In the genomic region with DNA sequence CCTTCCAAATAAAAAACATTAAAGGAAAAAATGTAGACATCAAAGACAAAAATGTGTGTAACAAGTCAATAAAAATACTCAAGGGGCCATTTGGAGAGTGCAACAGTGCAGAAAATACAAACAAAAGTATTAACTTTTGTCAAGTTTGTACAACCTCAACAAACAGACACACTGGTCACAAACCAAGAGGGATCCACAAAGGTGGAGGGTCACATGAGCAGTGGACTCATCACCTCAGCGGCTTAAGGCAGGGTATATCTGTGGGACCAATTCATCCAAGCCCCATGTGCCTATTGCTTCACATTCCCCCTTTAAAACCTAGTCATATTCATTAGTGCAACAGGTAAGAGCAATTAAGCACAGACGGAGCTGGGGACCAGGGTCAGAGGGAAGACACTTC, we compare ENCODE assay signal across 19 cellular contexts.
"Had no signal": no experiment of that assay in that cellular context is flagged by ENCODE, and none has a peak within 500 bp of the region (broad histone marks: within the 10 kb centered on the region; RNA-seq: fewer than 3 reads in every experiment).

No MANE protein-coding gene starts in this region.

- ATAC-seq: K562, Right ventricle myocardium inferior had no signal

- DNase-seq: Kasumi-1, MM.1S, NCI-H1092 treated with DMSO at 0.1 percent for 48 hours, NCI-H1436, NCI-H187, NCI-H2029, NCI-H2081 treated with DMSO at 0.1 percent for 48 hours, NCI-H2171 treated with DMSO at 0.1 percent for 48 hours, NCI-H345, NCI-H446 treated with DMSO at 0.1 percent for 48 hours, NCI-H510A treated with DMSO at 0.1 percent for 48 hours, NCI-H526, OCI-M1, PC-9, Peyer's patch, SHP77 treated with DMSO at 0.1 percent for 48 hours had no signal

- H3K27me3 Mint-ChIP-seq: IgD-negative memory B cell had no signal

- H3K4me1 Mint-ChIP-seq: IgD-negative memory B cell had no signal

- H3K27ac Mint-ChIP-seq: IgD-negative memory B cell had no signal

- H3K9me3 Mint-ChIP-seq: IgD-negative memory B cell had no signal
